ENCODE assay signal across 7 cellular contexts in genomic region chr3:125862841-125863254, GRCh38.
A peak's percentile ranks its signal among the peaks of the same experiment; 100 is the strongest.
DNase-seq lines count a peak whose midpoint lies in the region; TF ChIP-seq lines count a peak whose summit lies in the region.
"Not testable (repeated sequence)": the region's sequence is repeated elsewhere in the genome, so short reads cannot be mapped to it uniquely, and the experiment has no call there.

No MANE protein-coding gene starts in this region.

- not testable (repeated sequence) for H3K9me3 Mint-ChIP-seq in Calu3 (ENCODE audit: low read depth, unreplicated experiment)

- CTCF ChIA-PET in Calu3 (lab: Charles Lee): interaction anchor here (0.7 kb wide), 1 partner anchor 1956 kb away, joined by 3 read pairs; no protein-coding TSS in a partner anchor

- TF ChIP-seq CTCF in Calu3 (IDR thresholded peaks at IDR 0.05; ENCODE audit: unreplicated experiment); choroid plexus epithelial cell (conservative IDR thresholded peaks at IDR 0.05; ENCODE audit: low read depth, low read length); hepatocyte (IDR thresholded peaks at IDR 0.05; ENCODE audit: poor library complexity): not testable (repeated sequence)

- H3K27ac ChIP-seq in HUES64 (ENCODE audit: low read depth, low read length): peak overlapping the region; percentile 73; the same call in 1 of the 2 replicates
- H3K27ac ChIP-seq in hepatocyte: not testable (repeated sequence)

- not testable (repeated sequence) for H3K4me3 Mint-ChIP-seq in Calu3 (ENCODE audit: low read depth, unreplicated experiment)

- not testable (repeated sequence) for H3K27me3 Mint-ChIP-seq in Calu3 (ENCODE audit: unreplicated experiment)

- H3K9me3 ChIP-seq in HUES64 (ENCODE audit: insufficient read depth, low read depth, low read length); hepatocyte (ENCODE audit: low read depth): not testable (repeated sequence)

- not testable (repeated sequence) for H3K4me3 ChIP-seq in HUES64 (ENCODE audit: low read length); choroid plexus epithelial cell (ENCODE audit: low read depth, low read length); hepatocyte

- not testable (repeated sequence) for H3K36me3 Mint-ChIP-seq in Calu3 (ENCODE audit: insufficient read depth, unreplicated experiment)

- H3K4me1 Mint-ChIP-seq in Calu3 (ENCODE audit: low read depth, unreplicated experiment): not testable (repeated sequence)

- H3K9ac ChIP-seq in HUES64 (ENCODE audit: low read depth, low read length): not testable (repeated sequence)

- H3K79me2 ChIP-seq in hepatocyte: not testable (repeated sequence)

- H3K36me3 ChIP-seq in HUES64 (ENCODE audit: insufficient read depth, low read length); hepatocyte (replicated peaks; ENCODE audit: insufficient read depth, low read depth): not testable (repeated sequence)

- H3K9me2 ChIP-seq in hepatocyte (replicated peaks; ENCODE audit: insufficient read depth): not testable (repeated sequence)

- WGBS in HUES64: 12% methylated on average over 3 of the region's 5 CpGs
- WGBS in hepatocyte (ENCODE audit: low lambda C conversion rate, missing lambda C conversion rate): 57% methylated on average over 5 of the region's 5 CpGs

- H4K20me1 ChIP-seq in hepatocyte (ENCODE audit: insufficient read depth, poor library complexity, severe bottlenecking): not testable (repeated sequence)

- H3K4me1 ChIP-seq in HUES64 (ENCODE audit: insufficient read depth, low read length); hepatocyte (ENCODE audit: insufficient read depth): not testable (repeated sequence)

- BruUV-seq in Calu3 (replicated peaks; lab: Mats Ljungman, UMichigan): not testable (repeated sequence)

- intact Hi-C loops in Calu3 (cut with micrococcal nuclease; ENCODE audit: unreplicated experiment): not testable (repeated sequence)

- DNase-seq in Calu3 (peak; percentile 47), SW480 (ENCODE audit: low spot score) (peak; percentile 5), choroid plexus epithelial cell (ENCODE audit: low read depth) (peak; percentile 18), hepatocyte (ENCODE audit: low spot score) (peak; percentile 13), iris pigment epithelial cell (ENCODE audit: low read depth) (peak; percentile 16), mucosa of gallbladder (ENCODE audit: low spot score) (peak; percentile 58)

- H3K27ac Mint-ChIP-seq in Calu3 (ENCODE audit: unreplicated experiment): not testable (repeated sequence)

- not testable (repeated sequence) for H3K4me2 ChIP-seq in hepatocyte

- not testable (repeated sequence) for H3K27me3 ChIP-seq in HUES64 (ENCODE audit: insufficient read depth, low read length); hepatocyte

- not testable (repeated sequence) for H2AFZ ChIP-seq in hepatocyte

Comparison
In these comparisons a context has a peak if more than half of its experiments do, and no peak if none do; other contexts are left out.
1. DNase-seq: peak in every context shown above with its lines; median percentile 58 in mucosa of gallbladder; 47 in Calu3; 18 in choroid plexus epithelial cell; 16 in iris pigment epithelial cell; 13 in hepatocyte; 5 in SW480.